In the genomic region with DNA sequence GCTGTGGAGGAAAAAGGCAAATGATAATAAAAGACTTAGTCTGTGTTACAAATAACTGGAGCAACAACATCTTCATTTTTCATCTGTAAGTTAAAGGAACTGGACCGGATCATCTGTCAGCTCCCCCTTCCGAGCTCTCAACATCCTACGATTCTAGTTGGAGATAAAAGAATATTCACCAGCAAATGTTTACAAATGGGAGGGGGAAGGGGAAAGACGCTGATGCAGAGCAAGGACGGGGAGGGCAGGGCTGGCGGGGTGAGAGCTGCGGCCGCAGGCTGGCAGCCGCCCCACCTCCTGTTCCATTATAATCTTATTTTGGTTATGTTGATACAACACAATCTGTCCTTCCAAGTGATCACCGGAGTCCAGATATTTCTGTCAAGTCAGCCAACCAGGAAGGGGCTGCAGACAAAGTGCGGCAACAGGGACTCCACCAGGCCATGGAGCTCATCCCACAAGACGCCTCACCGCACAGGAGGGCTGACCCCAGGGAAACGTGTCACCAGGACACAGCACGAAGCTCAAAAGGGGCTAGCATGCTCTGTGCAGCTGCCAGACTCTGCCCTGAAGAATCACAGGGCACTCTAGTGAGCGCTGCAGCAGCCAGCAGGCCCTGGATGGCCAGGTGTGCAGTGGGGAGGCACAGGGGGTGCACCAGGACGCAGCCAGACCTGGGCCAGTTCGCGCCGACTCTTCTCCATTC, we compare ENCODE assay signal across 1 cellular context.
A peak's percentile ranks its signal among the peaks of the same experiment; 100 is the strongest.
TF ChIP-seq lines count a peak whose summit lies in the region.

No MANE protein-coding gene starts in this region.

TF ChIP-seq in SK-N-SH, 30 proteins besides CTCF, POLR2A, EP300 and RAD21 (continued from another document):
- TF ChIP-seq, protein P1, sequence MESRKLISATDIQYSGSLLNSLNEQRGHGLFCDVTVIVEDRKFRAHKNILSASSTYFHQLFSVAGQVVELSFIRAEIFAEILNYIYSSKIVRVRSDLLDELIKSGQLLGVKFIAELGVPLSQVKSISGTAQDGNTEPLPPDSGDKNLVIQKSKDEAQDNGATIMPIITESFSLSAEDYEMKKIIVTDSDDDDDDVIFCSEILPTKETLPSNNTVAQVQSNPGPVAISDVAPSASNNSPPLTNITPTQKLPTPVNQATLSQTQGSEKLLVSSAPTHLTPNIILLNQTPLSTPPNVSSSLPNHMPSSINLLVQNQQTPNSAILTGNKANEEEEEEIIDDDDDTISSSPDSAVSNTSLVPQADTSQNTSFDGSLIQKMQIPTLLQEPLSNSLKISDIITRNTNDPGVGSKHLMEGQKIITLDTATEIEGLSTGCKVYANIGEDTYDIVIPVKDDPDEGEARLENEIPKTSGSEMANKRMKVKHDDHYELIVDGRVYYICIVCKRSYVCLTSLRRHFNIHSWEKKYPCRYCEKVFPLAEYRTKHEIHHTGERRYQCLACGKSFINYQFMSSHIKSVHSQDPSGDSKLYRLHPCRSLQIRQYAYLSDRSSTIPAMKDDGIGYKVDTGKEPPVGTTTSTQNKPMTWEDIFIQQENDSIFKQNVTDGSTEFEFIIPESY (IDR thresholded peaks at IDR 0.05; ENCODE audit: borderline replicate concordance, low read depth): no peak
- 0 out of 2 replicates have a peak, but pooled peaks have one; percentile 1 for TF ChIP-seq RCOR1 (IDR thresholded peaks at IDR 0.05; ENCODE audit: low read length)
- TF ChIP-seq EZH2phosphoT487 (IDR thresholded peaks at IDR 0.05; ENCODE audit: borderline replicate concordance, low read depth): no peak
- TF ChIP-seq, protein P2, sequence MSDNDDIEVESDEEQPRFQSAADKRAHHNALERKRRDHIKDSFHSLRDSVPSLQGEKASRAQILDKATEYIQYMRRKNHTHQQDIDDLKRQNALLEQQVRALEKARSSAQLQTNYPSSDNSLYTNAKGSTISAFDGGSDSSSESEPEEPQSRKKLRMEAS (IDR thresholded peaks at IDR 0.05; ENCODE audit: low read depth): no peak
- peak; percentile 22 for TF ChIP-seq CHD2 (IDR thresholded peaks at IDR 0.05; ENCODE audit: low read length, partially characterized antibody)
- TF ChIP-seq NRF1 (IDR thresholded peaks at IDR 0.05; ENCODE audit: low read depth, low read length): no peak
- TF ChIP-seq, protein P3, sequence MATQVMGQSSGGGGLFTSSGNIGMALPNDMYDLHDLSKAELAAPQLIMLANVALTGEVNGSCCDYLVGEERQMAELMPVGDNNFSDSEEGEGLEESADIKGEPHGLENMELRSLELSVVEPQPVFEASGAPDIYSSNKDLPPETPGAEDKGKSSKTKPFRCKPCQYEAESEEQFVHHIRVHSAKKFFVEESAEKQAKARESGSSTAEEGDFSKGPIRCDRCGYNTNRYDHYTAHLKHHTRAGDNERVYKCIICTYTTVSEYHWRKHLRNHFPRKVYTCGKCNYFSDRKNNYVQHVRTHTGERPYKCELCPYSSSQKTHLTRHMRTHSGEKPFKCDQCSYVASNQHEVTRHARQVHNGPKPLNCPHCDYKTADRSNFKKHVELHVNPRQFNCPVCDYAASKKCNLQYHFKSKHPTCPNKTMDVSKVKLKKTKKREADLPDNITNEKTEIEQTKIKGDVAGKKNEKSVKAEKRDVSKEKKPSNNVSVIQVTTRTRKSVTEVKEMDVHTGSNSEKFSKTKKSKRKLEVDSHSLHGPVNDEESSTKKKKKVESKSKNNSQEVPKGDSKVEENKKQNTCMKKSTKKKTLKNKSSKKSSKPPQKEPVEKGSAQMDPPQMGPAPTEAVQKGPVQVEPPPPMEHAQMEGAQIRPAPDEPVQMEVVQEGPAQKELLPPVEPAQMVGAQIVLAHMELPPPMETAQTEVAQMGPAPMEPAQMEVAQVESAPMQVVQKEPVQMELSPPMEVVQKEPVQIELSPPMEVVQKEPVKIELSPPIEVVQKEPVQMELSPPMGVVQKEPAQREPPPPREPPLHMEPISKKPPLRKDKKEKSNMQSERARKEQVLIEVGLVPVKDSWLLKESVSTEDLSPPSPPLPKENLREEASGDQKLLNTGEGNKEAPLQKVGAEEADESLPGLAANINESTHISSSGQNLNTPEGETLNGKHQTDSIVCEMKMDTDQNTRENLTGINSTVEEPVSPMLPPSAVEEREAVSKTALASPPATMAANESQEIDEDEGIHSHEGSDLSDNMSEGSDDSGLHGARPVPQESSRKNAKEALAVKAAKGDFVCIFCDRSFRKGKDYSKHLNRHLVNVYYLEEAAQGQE (IDR thresholded peaks at IDR 0.05; ENCODE audit: low read depth, low read length): no peak
- TF ChIP-seq MEF2A (IDR thresholded peaks at IDR 0.05; ENCODE audit: borderline replicate concordance, low read depth): no peak
- TF ChIP-seq YY1 (IDR thresholded peaks at IDR 0.05; ENCODE audit: low read depth): no peak
- TF ChIP-seq FOXM1 (IDR thresholded peaks at IDR 0.05; ENCODE audit: low read depth): no peak
- TF ChIP-seq TAF1 (IDR thresholded peaks at IDR 0.05; ENCODE audit: borderline replicate concordance, low read depth, low read length): no peak
- peak; percentile 79 for TF ChIP-seq GATA2 (CRISPR knock-in tag; IDR thresholded peaks at IDR 0.05)
- no peak for TF ChIP-seq FOSL2 (IDR thresholded peaks at IDR 0.05; ENCODE audit: borderline replicate concordance, low read depth)
- no peak for TF ChIP-seq GABPA (IDR thresholded peaks at IDR 0.05; ENCODE audit: low read depth)
- TF ChIP-seq SIN3A (IDR thresholded peaks at IDR 0.05; ENCODE audit: borderline replicate concordance, low read depth, low read length): no peak
